3 cellular contexts compared by ENCODE assay signal in the genomic region with DNA sequence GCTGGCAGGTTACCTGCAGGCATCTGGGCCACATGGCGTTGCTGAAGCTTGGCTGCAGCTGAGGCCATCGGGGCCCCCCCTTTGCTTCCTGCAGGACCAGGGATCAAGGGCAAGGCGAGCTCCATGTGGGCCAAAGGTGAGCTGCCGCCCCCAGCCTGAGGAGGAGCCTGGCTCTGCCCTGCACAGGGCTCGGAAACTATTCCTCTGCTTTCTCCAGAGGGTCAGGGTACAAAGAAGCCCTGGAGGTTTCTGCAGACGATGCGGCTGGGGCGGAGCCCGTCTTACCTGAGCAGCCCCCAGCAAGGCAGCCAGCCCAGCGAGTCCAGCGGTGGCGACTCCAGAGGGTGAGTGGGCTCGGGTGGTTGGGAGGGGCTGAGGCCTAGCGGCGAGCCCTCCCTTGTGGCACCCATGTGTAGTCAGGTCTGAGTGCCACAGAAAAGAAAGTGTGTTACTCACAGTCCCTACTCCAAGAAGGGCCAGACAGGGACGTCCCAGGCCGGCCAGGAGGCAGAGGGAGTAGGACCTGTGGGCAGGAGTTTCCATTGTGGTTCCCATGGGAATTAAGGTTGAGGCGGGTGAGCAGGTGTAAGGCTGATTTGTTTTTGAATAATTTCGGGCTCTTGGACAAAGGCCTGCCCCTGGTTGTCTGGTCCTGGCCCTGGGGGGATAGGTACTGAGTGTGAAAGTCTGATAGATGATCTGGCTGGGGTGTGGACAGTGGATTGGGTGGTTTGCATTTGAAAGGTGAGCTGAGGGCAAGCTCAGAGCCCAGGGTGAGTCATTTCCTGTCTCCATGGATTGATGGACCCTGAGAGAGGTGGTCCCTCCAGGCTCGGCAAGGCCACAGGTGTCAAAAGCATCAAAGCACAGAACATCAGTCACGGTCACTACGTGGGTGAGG.
TF ChIP-seq lines count a peak whose summit lies in the region.

No MANE protein-coding gene starts in this region.

TF ChIP-seq in SK-N-SH, 30 proteins besides CTCF, POLR2A, EP300 and RAD21:
- no peak for TF ChIP-seq JUND (IDR thresholded peaks at IDR 0.05)
- no peak for TF ChIP-seq FOXJ3 (CRISPR knock-in tag; IDR thresholded peaks at IDR 0.05)
- TF ChIP-seq EZH2phosphoT487 (IDR thresholded peaks at IDR 0.05; ENCODE audit: borderline replicate concordance, low read depth) = no peak
- no peak for TF ChIP-seq MXI1 (IDR thresholded peaks at IDR 0.05; ENCODE audit: low read depth, low read length)
- no peak for TF ChIP-seq ELF1 (IDR thresholded peaks at IDR 0.05)
- TF ChIP-seq YY1 (IDR thresholded peaks at IDR 0.05; ENCODE audit: low read depth) = no peak
- TF ChIP-seq, protein P1, sequence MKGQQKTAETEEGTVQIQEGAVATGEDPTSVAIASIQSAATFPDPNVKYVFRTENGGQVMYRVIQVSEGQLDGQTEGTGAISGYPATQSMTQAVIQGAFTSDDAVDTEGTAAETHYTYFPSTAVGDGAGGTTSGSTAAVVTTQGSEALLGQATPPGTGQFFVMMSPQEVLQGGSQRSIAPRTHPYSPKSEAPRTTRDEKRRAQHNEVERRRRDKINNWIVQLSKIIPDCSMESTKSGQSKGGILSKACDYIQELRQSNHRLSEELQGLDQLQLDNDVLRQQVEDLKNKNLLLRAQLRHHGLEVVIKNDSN (IDR thresholded peaks at IDR 0.05; ENCODE audit: borderline replicate concordance, low read depth) = no peak
- TF ChIP-seq MEF2A (IDR thresholded peaks at IDR 0.05; ENCODE audit: borderline replicate concordance, low read depth) = no peak
- TF ChIP-seq, protein P2, sequence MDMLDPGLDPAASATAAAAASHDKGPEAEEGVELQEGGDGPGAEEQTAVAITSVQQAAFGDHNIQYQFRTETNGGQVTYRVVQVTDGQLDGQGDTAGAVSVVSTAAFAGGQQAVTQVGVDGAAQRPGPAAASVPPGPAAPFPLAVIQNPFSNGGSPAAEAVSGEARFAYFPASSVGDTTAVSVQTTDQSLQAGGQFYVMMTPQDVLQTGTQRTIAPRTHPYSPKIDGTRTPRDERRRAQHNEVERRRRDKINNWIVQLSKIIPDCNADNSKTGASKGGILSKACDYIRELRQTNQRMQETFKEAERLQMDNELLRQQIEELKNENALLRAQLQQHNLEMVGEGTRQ (IDR thresholded peaks at IDR 0.05; ENCODE audit: borderline replicate concordance, low read depth, low read length) = no peak

TF ChIP-seq in SK-N-SH treated with all-trans-retinoic acid at 6 μM for 48 hours, 23 proteins besides CTCF, POLR2A, EP300 and RAD21:
- TF ChIP-seq ZNF8 (CRISPR knock-in tag; IDR thresholded peaks at IDR 0.05) = no peak
- no peak for TF ChIP-seq ARNTL (CRISPR knock-in tag; IDR thresholded peaks at IDR 0.05; ENCODE audit: borderline replicate concordance, low read depth)
- no peak for TF ChIP-seq ESRRG (CRISPR knock-in tag; IDR thresholded peaks at IDR 0.05)
- TF ChIP-seq, protein P3, sequence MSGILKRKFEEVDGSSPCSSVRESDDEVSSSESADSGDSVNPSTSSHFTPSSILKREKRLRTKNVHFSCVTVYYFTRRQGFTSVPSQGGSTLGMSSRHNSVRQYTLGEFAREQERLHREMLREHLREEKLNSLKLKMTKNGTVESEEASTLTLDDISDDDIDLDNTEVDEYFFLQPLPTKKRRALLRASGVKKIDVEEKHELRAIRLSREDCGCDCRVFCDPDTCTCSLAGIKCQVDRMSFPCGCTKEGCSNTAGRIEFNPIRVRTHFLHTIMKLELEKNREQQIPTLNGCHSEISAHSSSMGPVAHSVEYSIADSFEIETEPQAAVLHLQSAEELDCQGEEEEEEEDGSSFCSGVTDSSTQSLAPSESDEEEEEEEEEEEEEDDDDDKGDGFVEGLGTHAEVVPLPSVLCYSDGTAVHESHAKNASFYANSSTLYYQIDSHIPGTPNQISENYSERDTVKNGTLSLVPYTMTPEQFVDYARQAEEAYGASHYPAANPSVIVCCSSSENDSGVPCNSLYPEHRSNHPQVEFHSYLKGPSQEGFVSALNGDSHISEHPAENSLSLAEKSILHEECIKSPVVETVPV (CRISPR knock-in tag; IDR thresholded peaks at IDR 0.05) = no peak
- no peak for TF ChIP-seq GLIS3 (CRISPR knock-in tag; IDR thresholded peaks at IDR 0.05)
- no peak for TF ChIP-seq ZC3H10 (CRISPR knock-in tag; IDR thresholded peaks at IDR 0.05)
- TF ChIP-seq ZNF565 (CRISPR knock-in tag; conservative IDR thresholded peaks at IDR 0.05; ENCODE audit: low read depth) = no peak
- TF ChIP-seq, protein P4, sequence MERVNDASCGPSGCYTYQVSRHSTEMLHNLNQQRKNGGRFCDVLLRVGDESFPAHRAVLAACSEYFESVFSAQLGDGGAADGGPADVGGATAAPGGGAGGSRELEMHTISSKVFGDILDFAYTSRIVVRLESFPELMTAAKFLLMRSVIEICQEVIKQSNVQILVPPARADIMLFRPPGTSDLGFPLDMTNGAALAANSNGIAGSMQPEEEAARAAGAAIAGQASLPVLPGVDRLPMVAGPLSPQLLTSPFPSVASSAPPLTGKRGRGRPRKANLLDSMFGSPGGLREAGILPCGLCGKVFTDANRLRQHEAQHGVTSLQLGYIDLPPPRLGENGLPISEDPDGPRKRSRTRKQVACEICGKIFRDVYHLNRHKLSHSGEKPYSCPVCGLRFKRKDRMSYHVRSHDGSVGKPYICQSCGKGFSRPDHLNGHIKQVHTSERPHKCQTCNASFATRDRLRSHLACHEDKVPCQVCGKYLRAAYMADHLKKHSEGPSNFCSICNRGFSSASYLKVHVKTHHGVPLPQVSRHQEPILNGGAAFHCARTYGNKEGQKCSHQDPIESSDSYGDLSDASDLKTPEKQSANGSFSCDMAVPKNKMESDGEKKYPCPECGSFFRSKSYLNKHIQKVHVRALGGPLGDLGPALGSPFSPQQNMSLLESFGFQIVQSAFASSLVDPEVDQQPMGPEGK (CRISPR knock-in tag; IDR thresholded peaks at IDR 0.05; ENCODE audit: borderline replicate concordance) = no peak
- TF ChIP-seq RARB (CRISPR knock-in tag; IDR thresholded peaks at IDR 0.05) = no peak
- no peak for TF ChIP-seq ISL1 (CRISPR knock-in tag; IDR thresholded peaks at IDR 0.05)
- TF ChIP-seq BACH2 (CRISPR knock-in tag; IDR thresholded peaks at IDR 0.05; ENCODE audit: borderline replicate concordance) = no peak
- no peak for TF ChIP-seq PPARA (CRISPR knock-in tag; IDR thresholded peaks at IDR 0.05; ENCODE audit: borderline replicate concordance)
- TF ChIP-seq ZFP3 (CRISPR knock-in tag; IDR thresholded peaks at IDR 0.05) = no peak
- TF ChIP-seq ZNF70 (CRISPR knock-in tag; IDR thresholded peaks at IDR 0.05) = no peak

TF ChIP-seq in K562, 482 proteins besides CTCF, POLR2A, EP300 and RAD21:
- TF ChIP-seq YY1 (IDR thresholded peaks at IDR 0.05; ENCODE audit: borderline replicate concordance in 1 of 3, control insufficient read depth in 1 of 3, extremely low read depth in 1 of 3, insufficient read depth in 3 of 3, insufficient read length in 1 of 3, insufficient replicate concordance in 2 of 3, low read depth in 1 of 3, low read length in 2 of 3) (no peak), ZNF217 (CRISPR knock-in tag; IDR thresholded peaks at IDR 0.05) (no peak), JUND (IDR thresholded peaks at IDR 0.05; ENCODE audit: borderline replicate concordance, low read depth, low read length) (peak; percentile 28; the same call in 1 of the 2 replicates), JUND (tag; IDR thresholded peaks at IDR 0.05; ENCODE audit: borderline replicate concordance, low read depth, low read length) (no peak; the same call in 2 of the 3 replicates), CBX1 (IDR thresholded peaks at IDR 0.05; ENCODE audit: low read depth) (no peak)
